In the genomic region with DNA sequence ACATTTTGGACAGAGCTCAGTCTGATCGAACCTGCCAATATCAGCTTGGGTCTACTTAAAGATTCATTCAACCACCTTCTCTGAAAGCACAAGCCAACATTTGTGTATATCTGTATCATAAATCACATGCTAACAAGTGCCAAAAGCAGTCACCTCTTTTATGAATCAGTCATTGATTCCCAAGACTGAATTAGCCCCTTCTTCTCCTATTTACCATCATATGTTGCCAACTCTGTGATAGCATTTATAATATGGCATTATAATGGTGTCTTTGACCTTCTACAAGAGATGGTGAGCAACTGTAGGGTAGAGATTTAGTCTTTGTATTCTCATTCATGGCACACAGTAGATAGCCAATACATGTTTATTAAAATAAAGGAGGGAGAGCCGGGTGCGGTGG, we compare ENCODE assay signal across 23 cellular contexts.
"Had no signal": no experiment of that assay in that cellular context is flagged by ENCODE, and none has a peak within 500 bp of the region (broad histone marks: within the 10 kb centered on the region; RNA-seq: fewer than 3 reads in every experiment).

No MANE protein-coding gene starts in this region.

- FAIRE-seq: endometrium, kidney had no signal

- H3K9me3 ChIP-seq: colonic mucosa, esophagus muscularis mucosa, gastrocnemius medialis, heart right ventricle, left lung, lower lobe of right lung, mucosa of descending colon had no signal

- H3K27me3 ChIP-seq: colonic mucosa, esophagus muscularis mucosa, foreskin keratinocyte, gastrocnemius medialis, heart right ventricle, left lung had no signal

- DNase-seq: colonic mucosa; cortex of kidney; effector CD8-positive, alpha-beta T cell; effector memory CD8-positive, alpha-beta T cell; endodermal cell; foreskin keratinocyte; gastrocnemius medialis; glutamatergic neuron; head of caudate nucleus; heart right ventricle; hippocampal formation; islet precursor cell; kidney; kidney glomerular epithelial cell; left colon; left lung; left ventricle myocardium superior; lower lobe of right lung; mesenchymal stem cell; mucosa of descending colon; naive B cell had no signal

- H3K27ac ChIP-seq: colonic mucosa, esophagus muscularis mucosa, foreskin keratinocyte, gastrocnemius medialis, heart right ventricle, left lung, lower lobe of right lung had no signal

- H3K4me1 ChIP-seq: colonic mucosa, esophagus muscularis mucosa, foreskin keratinocyte, gastrocnemius medialis, heart right ventricle, left lung, lower lobe of right lung had no signal

- H3K36me3 ChIP-seq: colonic mucosa, esophagus muscularis mucosa, gastrocnemius medialis, heart right ventricle, left lung, lower lobe of right lung had no signal

- H3K4me3 ChIP-seq: colonic mucosa, esophagus muscularis mucosa, gastrocnemius medialis, heart right ventricle, left lung, lower lobe of right lung, mucosa of descending colon had no signal

- ATAC-seq: effector memory CD8-positive, alpha-beta T cell; foreskin keratinocyte; gastrocnemius medialis; heart right ventricle; left colon; left lung; left ventricle myocardium superior; lower lobe of right lung; mucosa of descending colon had no signal
